In genomic region chr2:31011565-31011964, GRCh38 we compare ENCODE assay signal across 20 cellular contexts.
"Had no signal": no experiment of that assay in that cellular context is flagged by ENCODE, and none has a peak within 500 bp of the region (broad histone marks: within the 10 kb centered on the region; RNA-seq: fewer than 3 reads in every experiment).

No MANE protein-coding gene starts in this region.

- H3K4me1 ChIP-seq: lower lobe of right lung, prostate gland, uterus had no signal

- FAIRE-seq: kidney had no signal

- H3K27ac ChIP-seq: cardiac muscle cell, lower lobe of right lung, prostate gland, testis, uterus had no signal

- ATAC-seq: activated CD8-positive, alpha-beta T cell treated with anti-CD3 and anti-CD28 coated beads, Interleukin-2, amount 10 ng/mL, durations not matched to agents 7 days and 5 days; activated naive CD8-positive, alpha-beta T cell treated with anti-CD3 and anti-CD28 coated beads, Interleukin-2, amount 50 U/mL, for 24 hours; left lobe of liver; lower lobe of right lung had no signal

- H3K36me3 ChIP-seq: cardiac muscle cell, lower lobe of right lung, prostate gland, spleen, uterus had no signal

- H3K9me3 ChIP-seq: lower lobe of right lung, prostate gland, spleen, testis, uterus had no signal

- H3K4me3 ChIP-seq: cardiac muscle cell, lower lobe of right lung, prostate gland, spleen, testis, uterus had no signal

- DNase-seq: activated CD4-positive, alpha-beta T cell treated with anti-CD3 and anti-CD28 coated beads, Interleukin-2, amount 10 ng/mL, durations not matched to agents 24 days and 14 days; activated CD8-positive, alpha-beta T cell treated with anti-CD3 and anti-CD28 coated beads, Interleukin-2, amount 10 ng/mL, durations not matched to agents 7 days and 5 days; activated gamma-delta T cell; activated naive CD4-positive, alpha-beta T cell treated with anti-CD3 and anti-CD28 coated beads, Interleukin-2, amount 50 U/mL, for 16 hours; activated naive CD8-positive, alpha-beta T cell treated with anti-CD3 and anti-CD28 coated beads, Interleukin-2, amount 50 U/mL, for 24 hours; cortex of kidney; endodermal cell; foreskin fibroblast; kidney; lower lobe of right lung; naive B cell; spleen; stimulated activated CD4-positive, alpha-beta T cell treated with anti-CD3 and anti-CD28 coated beads, Interleukin-4, amount 100 ng/mL, for 1 hour; stimulated activated naive CD4-positive, alpha-beta T cell; testis; trophoblast cell; uterus had no signal

- H3K27me3 ChIP-seq: cardiac muscle cell, spleen, testis, uterus had no signal
